In genomic region chr10:26087666-26088065, GRCh38 we compare ENCODE assay signal across 32 cellular contexts.
"Had no signal": no experiment of that assay in that cellular context is flagged by ENCODE, and none has a peak within 500 bp of the region (broad histone marks: within the 10 kb centered on the region; RNA-seq: fewer than 3 reads in every experiment).

No MANE protein-coding gene starts in this region.

- H3K4me3 ChIP-seq: adrenal gland, ascending aorta, body of pancreas, breast epithelium, cardiac muscle cell had no signal

- ATAC-seq: activated naive CD4-positive, alpha-beta T cell treated with anti-CD3 and anti-CD28 coated beads, Interleukin-2, amount 50 U/mL, for 72 hours; activated naive CD8-positive, alpha-beta T cell treated with anti-CD3 and anti-CD28 coated beads, Interleukin-2, amount 50 U/mL, for 24 hours; activated T-cell treated with anti-CD3 and anti-CD28 coated beads, Interleukin-2, amount 50 U/mL, for 4 hours; activated T-cell treated with anti-CD3 and anti-CD28 coated beads, Interleukin-2, amount 50 U/mL, for 72 hours; activated T-helper 17 cell treated with anti-CD3 and anti-CD28 coated beads, Interleukin-2, amount 50 U/mL, for 72 hours; body of pancreas had no signal

- H3K4me1 ChIP-seq: adrenal gland, ascending aorta, body of pancreas, breast epithelium had no signal

- DNase-seq: activated effector memory CD4-positive, alpha-beta T cell treated with anti-CD3 and anti-CD28 coated beads, Interleukin-2, amount 50 U/mL, for 16 hours; activated effector memory CD4-positive, alpha-beta T cell treated with Interleukin-2 at 50 U/mL for 16 hours; activated gamma-delta T cell; activated gamma-delta T cell treated with Interleukin-2 at 50 U/mL for 16 hours; activated naive CD4-positive, alpha-beta T cell; activated naive CD4-positive, alpha-beta T cell treated with anti-CD3 and anti-CD28 coated beads for 36 hours; activated naive CD4-positive, alpha-beta T cell treated with anti-CD3 and anti-CD28 coated beads, Interleukin-2, amount 10 ng/mL, durations not matched to agents 7 days and 5 days; activated naive CD4-positive, alpha-beta T cell treated with anti-CD3 and anti-CD28 coated beads, Interleukin-2, amount 50 U/mL, for 16 hours; activated naive CD4-positive, alpha-beta T cell treated with Interleukin-2 at 50 U/mL for 16 hours; activated naive CD8-positive, alpha-beta T cell treated with anti-CD3 and anti-CD28 coated beads for 36 hours; activated naive CD8-positive, alpha-beta T cell treated with anti-CD3 and anti-CD28 coated beads, Interleukin-2, amount 10 ng/mL, durations not matched to agents 7 days and 5 days; activated naive CD8-positive, alpha-beta T cell treated with anti-CD3 and anti-CD28 coated beads, Interleukin-2, amount 50 U/mL, for 24 hours; activated T-cell treated with anti-CD3 and anti-CD28 coated beads, Interleukin-2, amount 50 U/mL, for 24 hours; activated T-cell treated with anti-CD3 and anti-CD28 coated beads, Interleukin-2, amount 50 U/mL, for 4 hours; activated T-cell treated with anti-CD3 and anti-CD28 coated beads, Interleukin-2, amount 50 U/mL, for 48 hours; activated T-cell treated with anti-CD3 and anti-CD28 coated beads, Interleukin-2, amount 50 U/mL, for 72 hours; adrenal gland; amniotic stem cell; amygdala; aorta; body of pancreas; brain microvascular endothelial cell; central memory CD4-positive, alpha-beta T cell; cerebellar nuclear complex had no signal

- FAIRE-seq: astrocyte, bronchial epithelial cell, colon had no signal

- H3K27ac ChIP-seq: adrenal gland, ascending aorta, body of pancreas, brain microvascular endothelial cell, breast epithelium, cardiac muscle cell had no signal

- H3K9me3 ChIP-seq: adrenal gland, ascending aorta, body of pancreas, breast epithelium had no signal

- H3K36me3 ChIP-seq: adrenal gland, ascending aorta, brain microvascular endothelial cell, breast epithelium, cardiac muscle cell had no signal

- H3K27me3 ChIP-seq: adrenal gland, ascending aorta, body of pancreas, brain microvascular endothelial cell, breast epithelium, cardiac muscle cell had no signal
